Comparison of ENCODE assay signal across 1 cellular context in genomic region chr22:33166206-33166605, GRCh38.
TF ChIP-seq lines count a peak whose summit lies in the region.

No MANE protein-coding gene starts in this region.

TF ChIP-seq in GM23338, 12 proteins besides CTCF, POLR2A, EP300 and RAD21:
- no peak for TF ChIP-seq ZNF462 (CRISPR knock-in tag; IDR thresholded peaks at IDR 0.05)
- TF ChIP-seq ZNF114 (CRISPR knock-in tag; IDR thresholded peaks at IDR 0.05): no peak
- no peak for TF ChIP-seq JUNB (IDR thresholded peaks at IDR 0.05; ENCODE audit: unreplicated experiment)
- no peak for TF ChIP-seq EZH2phosphoT487 (IDR thresholded peaks at IDR 0.05; ENCODE audit: unreplicated experiment)
- TF ChIP-seq CREB1 (CRISPR knock-in tag; IDR thresholded peaks at IDR 0.05; ENCODE audit: low read depth): no peak
- no peak for TF ChIP-seq STAT1 (IDR thresholded peaks at IDR 0.05; ENCODE audit: unreplicated experiment)
- TF ChIP-seq EZH2 (IDR thresholded peaks at IDR 0.05; ENCODE audit: low read depth, unreplicated experiment): no peak
- TF ChIP-seq NANOG (IDR thresholded peaks at IDR 0.05; ENCODE audit: borderline replicate concordance): no peak
- TF ChIP-seq ZNF331 (CRISPR knock-in tag; IDR thresholded peaks at IDR 0.05; ENCODE audit: low read depth): no peak
- TF ChIP-seq REST (IDR thresholded peaks at IDR 0.05; ENCODE audit: unreplicated experiment): no peak
- TF ChIP-seq ETS1 (IDR thresholded peaks at IDR 0.05): no peak
- TF ChIP-seq POLR2AphosphoS5 (IDR thresholded peaks at IDR 0.05; ENCODE audit: low read depth): no peak
